ENCODE assay signal across 6 cellular contexts in the genomic region with DNA sequence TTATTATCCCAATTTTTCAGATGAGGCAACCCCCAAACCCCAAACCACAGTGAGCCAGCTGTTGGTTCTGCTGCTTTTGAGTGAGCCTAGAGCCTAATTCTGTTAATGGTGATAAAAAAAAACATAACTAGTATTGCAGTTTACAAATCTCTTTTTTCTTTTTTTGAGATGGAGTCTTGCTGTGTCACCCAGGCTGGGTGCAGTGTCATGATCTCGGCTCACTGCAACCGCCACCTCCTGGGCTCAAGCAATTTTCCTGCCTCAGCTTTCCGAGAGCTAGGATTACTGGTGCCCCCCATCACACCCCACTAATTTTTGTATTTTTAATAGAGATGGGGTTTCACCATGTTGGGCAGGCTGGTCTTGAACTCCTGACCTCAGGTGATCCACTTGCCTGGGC. TPM values are rescaled to one million over a fixed set of nuclear protein-coding genes. Genes with fewer than 3 reads are reported as not detected.
"Had no signal": no experiment of that assay in that cellular context is flagged by ENCODE, and none has a peak within 500 bp of the region (broad histone marks: within the 10 kb centered on the region; RNA-seq: fewer than 3 reads in every experiment).

No MANE protein-coding gene starts in this region.

- H2AFZ ChIP-seq: GM23248 had no signal

- H3K4me3 ChIP-seq: GM23248 had no signal

- H3K9ac ChIP-seq: GM23248, KMS-11 had no signal

- FAIRE-seq: H54 had no signal

- H3K4me2 ChIP-seq: KMS-11 had no signal

- DNase-seq: GOT3, KBM-7 had no signal

- H3K27ac ChIP-seq: GM23248, KMS-11 had no signal

RNA-seq across cellular contexts. Expression of gene WNT9B, which starts 3.1 kb away (rescaled TPM):
- total RNA-seq: GM23248, IMR-90 had no signal
- polyA plus RNA-seq: GM23248, IMR-90 had no signal
